9 cellular contexts compared by ENCODE assay signal in genomic region chr1:22317920-22318243, GRCh38.
DNase-seq lines count a peak whose midpoint lies in the region; ATAC-seq and TF ChIP-seq lines count a peak whose summit lies in the region.
"Had no signal": no experiment of that assay in that cellular context is flagged by ENCODE, and none has a peak within 500 bp of the region (broad histone marks: within the 10 kb centered on the region; RNA-seq: fewer than 3 reads in every experiment).

No MANE protein-coding gene starts in this region.

- no peak for ATAC-seq in GM21447 (IDR thresholded peaks at IDR 0.05; ENCODE audit: unreplicated experiment)

- H3K27me3 Mint-ChIP-seq in brain (peaks cover 11% of the 10 kb centered on the region), nephron (ENCODE audit: low read depth) (peaks cover 37% of the 10 kb centered on the region)

- H3K4me3 Mint-ChIP-seq in brain (peak overlapping the region in 2 of 5 experiments; percentile 48 to 61), nephron (peak overlapping the region in 1 of 3 experiments; percentile 14)
- H3K4me3 Mint-ChIP-seq: B cell; CD4-positive, alpha-beta T cell had no signal

- H3K9me3 Mint-ChIP-seq in brain, result peaks cover 0 to 2% (median 0%) of the 10 kb centered on the region in 5 experiments
- H3K9me3 Mint-ChIP-seq in nephron, result no peaks in the 10 kb centered on the region
- H3K9me3 Mint-ChIP-seq: CD4-positive, alpha-beta T cell had no signal

- H3K4me1 Mint-ChIP-seq in brain (peaks cover 50% of the 10 kb centered on the region), nephron (peaks cover 32% of the 10 kb centered on the region)
- H3K4me1 Mint-ChIP-seq: B cell had no signal

- H3K36me3 Mint-ChIP-seq in brain (no peaks in the 10 kb centered on the region), nephron (ENCODE audit: low read depth) (no peaks in the 10 kb centered on the region)

- TF ChIP-seq CTCF in brain (conservative IDR thresholded peaks at IDR 0.05) (no peak), nephron (IDR thresholded peaks at IDR 0.05; ENCODE audit: unreplicated experiment in 3 of 3) (no peak)

- peak; percentile 14 for DNase-seq in activated CD4-positive, CD25-positive, alpha-beta regulatory T cell treated with anti-CD3 and anti-CD28 coated beads, Interleukin-2, amount 50 U/mL, for 72 hours
- no peak for DNase-seq in activated CD4-positive, CD25-positive, alpha-beta regulatory T cell (lab: John Stamatoyannopoulos, UW)
- peak; percentile 15 for DNase-seq in ureter (ENCODE audit: low spot score)
- DNase-seq in effector CD8-positive, alpha-beta T cell (lab: John Stamatoyannopoulos, UW), result no peak
- DNase-seq: CD4-positive, alpha-beta T cell had no signal

- H3K27ac Mint-ChIP-seq in brain (peak overlapping the region in 4 of 5 experiments; percentile 29 to 84 (median 43)), nephron (peak overlapping the region in 2 of 3 experiments; percentile 6 to 23)
- H3K27ac Mint-ChIP-seq: B cell; CD4-positive, alpha-beta T cell had no signal

Comparison
In these comparisons a context has a peak if more than half of its experiments do, and no peak if none do; other contexts are left out.
1. DNase-seq: peak in activated CD4-positive, CD25-positive, alpha-beta regulatory T cell treated with anti-CD3 and anti-CD28 coated beads, Interleukin-2, amount 50 U/mL, for 72 hours (single experiment) and ureter (single experiment); none in activated CD4-positive, CD25-positive, alpha-beta regulatory T cell (0 of 4) and effector CD8-positive, alpha-beta T cell (single experiment).